8 cellular contexts compared by ENCODE assay signal in genomic region chr4:64250488-64250887, GRCh38.
"Had no signal": no experiment of that assay in that cellular context is flagged by ENCODE, and none has a peak within 500 bp of the region (broad histone marks: within the 10 kb centered on the region; RNA-seq: fewer than 3 reads in every experiment).

No MANE protein-coding gene starts in this region.

- ATAC-seq: HCT116, K562 had no signal

- H3K9me3 ChIP-seq: HAP-1 had no signal

- H3K36me3 ChIP-seq: HAP-1 had no signal

- DNase-seq: GM23248, GOT3, H7, IMR-90 had no signal

- FAIRE-seq: HTR-8/SVneo, K562 had no signal

- H3K4me3 ChIP-seq: GM23248, HAP-1, K562 had no signal

- H3K27ac ChIP-seq: GM23248 had no signal
